ENCODE assay signal across 2 cellular contexts in genomic region chr1:25874635-25875153, GRCh38.
TF ChIP-seq lines count a peak whose summit lies in the region.

No MANE protein-coding gene starts in this region.

TF ChIP-seq in A549, 52 proteins besides CTCF, POLR2A, EP300 and RAD21:
- no peak for TF ChIP-seq HOXB5 (CRISPR knock-in tag; IDR thresholded peaks at IDR 0.05)

TF ChIP-seq in IMR-90, 13 proteins besides CTCF, POLR2A, EP300 and RAD21:
- no peak for TF ChIP-seq CEBPB (IDR thresholded peaks at IDR 0.05; ENCODE audit: low read depth, low read length)
- TF ChIP-seq ELK1 (IDR thresholded peaks at IDR 0.05; ENCODE audit: borderline replicate concordance, low read depth, low read length), result no peak
- TF ChIP-seq BHLHE40 (IDR thresholded peaks at IDR 0.05; ENCODE audit: low read depth, low read length), result no peak
- TF ChIP-seq RFX5 (IDR thresholded peaks at IDR 0.05; ENCODE audit: low read depth, low read length), result no peak
- TF ChIP-seq NFE2L2 (IDR thresholded peaks at IDR 0.05; ENCODE audit: low read depth, low read length), result no peak
- TF ChIP-seq SMC3 (IDR thresholded peaks at IDR 0.05; ENCODE audit: low read depth, low read length), result no peak
- TF ChIP-seq USF2 (IDR thresholded peaks at IDR 0.05; ENCODE audit: low read depth, low read length), result no peak
- TF ChIP-seq MXI1 (IDR thresholded peaks at IDR 0.05; ENCODE audit: borderline replicate concordance, low read depth, low read length), result no peak
- no peak for TF ChIP-seq CHD1 (IDR thresholded peaks at IDR 0.05; ENCODE audit: low read depth, low read length)
- TF ChIP-seq MAZ (IDR thresholded peaks at IDR 0.05; ENCODE audit: borderline replicate concordance, low read depth, low read length), result no peak
- no peak for TF ChIP-seq FOS (IDR thresholded peaks at IDR 0.05; ENCODE audit: low read depth, low read length)
